26 cellular contexts compared by ENCODE assay signal in the genomic region with DNA sequence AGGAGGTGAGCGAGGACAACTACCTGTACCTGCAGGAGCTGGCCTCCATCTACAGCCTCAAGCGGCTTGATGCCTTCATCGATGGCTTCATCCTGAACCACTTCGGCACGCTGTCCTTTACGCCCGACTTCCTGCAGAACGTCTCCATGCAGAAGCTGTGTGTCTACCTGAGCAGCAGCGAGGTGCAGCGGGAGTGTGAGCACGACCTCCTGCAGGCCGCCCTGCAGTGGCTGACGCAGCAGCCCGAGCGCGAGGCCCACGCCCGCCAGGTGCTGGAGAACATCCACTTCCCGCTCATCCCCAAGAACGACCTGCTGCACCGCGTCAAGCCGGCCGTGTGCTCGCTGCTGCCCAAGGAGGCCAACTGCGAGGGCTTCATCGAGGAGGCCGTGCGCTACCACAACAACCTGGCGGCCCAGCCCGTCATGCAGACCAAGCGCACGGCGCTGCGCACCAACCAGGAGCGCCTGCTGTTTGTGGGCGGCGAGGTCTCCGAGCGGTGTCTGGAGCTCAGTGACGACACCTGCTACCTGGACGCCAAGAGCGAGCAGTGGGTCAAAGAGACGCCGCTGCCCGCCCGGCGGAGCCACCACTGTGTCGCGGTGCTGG. TPM values are rescaled to one million over a fixed set of nuclear protein-coding genes. Genes with fewer than 3 reads are reported as not detected.
DNase-seq lines count a peak whose midpoint lies in the region; ATAC-seq, FAIRE-seq and TF ChIP-seq lines count a peak whose summit lies in the region.
"Had no signal": no experiment of that assay in that cellular context is flagged by ENCODE, and none has a peak within 500 bp of the region (broad histone marks: within the 10 kb centered on the region; RNA-seq: fewer than 3 reads in every experiment).

No MANE protein-coding gene starts in this region.

- TF ChIP-seq EP300 in K562 (IDR thresholded peaks at IDR 0.05; ENCODE audit: low read length): no peak

- H3K9me3 Mint-ChIP-seq in activated naive CD8-positive, alpha-beta T cell treated with anti-CD3 and anti-CD28 coated beads for 36 hours: no peaks in the 10 kb centered on the region
- H3K9me3 Mint-ChIP-seq in activated naive CD8-positive, alpha-beta T cell treated with anti-CD3 and anti-CD28 coated beads, Interleukin-2, amount 50 U/mL, for 24 hours: no peaks in the 10 kb centered on the region
- no peaks in the 10 kb centered on the region for H3K9me3 Mint-ChIP-seq in IgD-negative memory B cell
- no peaks in the 10 kb centered on the region for H3K9me3 Mint-ChIP-seq in stimulated activated memory B cell treated with anti-CD40 and anti-IgM and Interleukin-4, amounts not matched to agents 10 μg/mL and 1 μg/mL and 100 μg/mL, for 72 hours
- H3K9me3 Mint-ChIP-seq: CD8-positive, alpha-beta memory T cell had no signal

- no peak for TF ChIP-seq POLR2A in K562 (conservative IDR thresholded peaks at IDR 0.05)

- WGBS in K562 (ENCODE audit: insufficient coverage, low coverage, missing lambda C conversion rate): 94% methylated on average over 43 of the region's 50 CpGs

- H3K4me2 ChIP-seq in K562 (ENCODE audit: insufficient read depth, low read length): no peak overlapping the region
- H3K4me2 ChIP-seq: A549 had no signal

- peak overlapping the region; percentile 34 for H3K27ac Mint-ChIP-seq in activated naive CD8-positive, alpha-beta T cell treated with anti-CD3 and anti-CD28 coated beads for 36 hours
- H3K27ac Mint-ChIP-seq in activated naive CD8-positive, alpha-beta T cell treated with anti-CD3 and anti-CD28 coated beads, Interleukin-2, amount 50 U/mL, for 24 hours: no peak overlapping the region
- H3K27ac Mint-ChIP-seq in IgD-negative memory B cell: peak overlapping the region in 2 of 3 donors; percentile 35 to 53
- H3K27ac Mint-ChIP-seq in stimulated activated memory B cell treated with anti-CD40 and anti-IgM and Interleukin-4, amounts not matched to agents 10 μg/mL and 1 μg/mL and 100 μg/mL, for 72 hours: peak overlapping the region; percentile 85

- no peaks in the 10 kb centered on the region for H3K79me2 ChIP-seq in K562 (ENCODE audit: control insufficient read depth, insufficient read depth, low read length)

- intact Hi-C loops in K562 (cut with micrococcal nuclease): no loop called here

- no peak for TF ChIP-seq CTCF in K562 (IDR thresholded peaks at IDR 0.05 in 2 of 3, conservative IDR thresholded peaks at IDR 0.05 in 1 of 3; ENCODE audit: insufficient read depth in 2 of 3, low read depth in 1 of 3, low read length in 3 of 3)
- TF ChIP-seq CTCF in RWPE1 (conservative IDR thresholded peaks at IDR 0.05; ENCODE audit: low read depth): no peak

- POLR2A ChIA-PET in K562 (lab: Yijun Ruan, JAX) (interaction anchor here (0.6 kb wide), 1 partner anchor 103 kb away, joined by 4 read pairs; no protein-coding TSS in a partner anchor), RWPE1 (lab: Yijun Ruan, JAX; ENCODE audit: low non-redundant PET) (no interaction called here)

- CTCF ChIA-PET in K562 (lab: Yijun Ruan, JAX; ENCODE audit: low intra/inter-chr PET ratio) (no interaction called here), RWPE1 (lab: Yijun Ruan, JAX) (interaction anchor here (0.6 kb wide), 1 partner anchor 98 kb away, joined by 5 read pairs; no protein-coding TSS in a partner anchor)

- DNase-seq in activated naive CD8-positive, alpha-beta T cell treated with anti-CD3 and anti-CD28 coated beads for 36 hours: no peak
- DNase-seq in activated naive CD8-positive, alpha-beta T cell treated with anti-CD3 and anti-CD28 coated beads, Interleukin-2, amount 50 U/mL, for 24 hours: no peak
- DNase-seq in K562 (ENCODE audit: extremely low read depth in 1 of 4, low spot score in 3 of 4): no peak
- no peak for DNase-seq in RWPE1 (ENCODE audit: low spot score)
- DNase-seq: CD8-positive, alpha-beta memory T cell; DMS 273 treated with DMSO at 0.1 percent for 48 hours; DMS79 treated with DMSO at 0.1 percent for 48 hours; HCEC 1CT; Kasumi-1; NCI-H1092 treated with DMSO at 0.1 percent for 48 hours; NCI-H146; NCI-H1930; NCI-H446 treated with DMSO at 0.1 percent for 48 hours; NCI-H526; NCI-H82; NK-92 treated with Interleukin-12 subunit alpha and Interleukin-12 subunit beta, amount 100 ng/mL, for 24 hours; RPMI8226; SHP77 had no signal

- no peak overlapping the region for H3K27ac ChIP-seq in K562 (ENCODE audit: extremely low read depth, low read depth, low read length)
- no peak overlapping the region for H3K27ac ChIP-seq in RWPE1
- H3K27ac ChIP-seq: A549, C4-2B had no signal

- no peak for TF ChIP-seq RAD21 in K562 (CRISPR knock-in tag; conservative IDR thresholded peaks at IDR 0.05 in 1 of 2, IDR thresholded peaks at IDR 0.05 in 1 of 2)

- peaks cover 81% of the 10 kb centered on the region for H3K36me3 ChIP-seq in K562 (ENCODE audit: control insufficient read depth, insufficient read depth, low read length)

- ATAC-seq in activated naive CD8-positive, alpha-beta T cell treated with anti-CD3 and anti-CD28 coated beads, Interleukin-2, amount 50 U/mL, for 24 hours: no peak
- ATAC-seq in K562 (no peak), HG02884 (IDR thresholded peaks at IDR 0.05; ENCODE audit: unreplicated experiment) (no peak)
- ATAC-seq in stimulated activated memory B cell treated with anti-CD40 and anti-IgM and Interleukin-4, amounts not matched to agents 10 μg/mL and 1 μg/mL and 100 μg/mL, for 72 hours: no peak
- ATAC-seq: A549 had no signal

- H2AFZ ChIP-seq in K562 (ENCODE audit: low read depth, low read length): no peak overlapping the region

- no TSS peak for BruUV-seq in K562 (replicated peaks; lab: Mats Ljungman, UMichigan)

- no peak overlapping the region for H3K9ac ChIP-seq in K562 (ENCODE audit: insufficient read depth in 1 of 2, low read depth in 2 of 2, low read length in 2 of 2)

- no peaks in the 10 kb centered on the region for H3K9me1 ChIP-seq in K562 (ENCODE audit: control insufficient read depth, insufficient read depth, low read length)

- H3K36me3 Mint-ChIP-seq in activated naive CD8-positive, alpha-beta T cell treated with anti-CD3 and anti-CD28 coated beads for 36 hours: peaks cover 29% of the 10 kb centered on the region
- H3K36me3 Mint-ChIP-seq in activated naive CD8-positive, alpha-beta T cell treated with anti-CD3 and anti-CD28 coated beads, Interleukin-2, amount 50 U/mL, for 24 hours (ENCODE audit: low read depth): peaks cover 35% of the 10 kb centered on the region
- H3K36me3 Mint-ChIP-seq in IgD-negative memory B cell: peaks cover 8% of the 10 kb centered on the region
- peaks cover 82% of the 10 kb centered on the region for H3K36me3 Mint-ChIP-seq in stimulated activated memory B cell treated with anti-CD40 and anti-IgM and Interleukin-4, amounts not matched to agents 10 μg/mL and 1 μg/mL and 100 μg/mL, for 72 hours

- H3K27me3 ChIP-seq in K562 (ENCODE audit: control insufficient read depth in 2 of 2, insufficient read depth in 2 of 2, low read length in 2 of 2): no peaks in the 10 kb centered on the region

- no peaks in the 10 kb centered on the region for H3K9me3 ChIP-seq in K562 (replicated peaks; ENCODE audit: control insufficient read depth, insufficient read depth, low read depth, low read length)
- H3K9me3 ChIP-seq: A549 had no signal

- no peaks in the 10 kb centered on the region for H3K27me3 Mint-ChIP-seq in activated naive CD8-positive, alpha-beta T cell treated with anti-CD3 and anti-CD28 coated beads for 36 hours
- H3K27me3 Mint-ChIP-seq in activated naive CD8-positive, alpha-beta T cell treated with anti-CD3 and anti-CD28 coated beads, Interleukin-2, amount 50 U/mL, for 24 hours: no peaks in the 10 kb centered on the region
- no peaks in the 10 kb centered on the region for H3K27me3 Mint-ChIP-seq in IgD-negative memory B cell
- no peaks in the 10 kb centered on the region for H3K27me3 Mint-ChIP-seq in stimulated activated memory B cell treated with anti-CD40 and anti-IgM and Interleukin-4, amounts not matched to agents 10 μg/mL and 1 μg/mL and 100 μg/mL, for 72 hours
- H3K27me3 Mint-ChIP-seq: CD8-positive, alpha-beta memory T cell had no signal

- H3K4me1 ChIP-seq in K562 (replicated peaks in 1 of 2; ENCODE audit: control insufficient read depth in 2 of 2, insufficient read depth in 2 of 2, low read length in 2 of 2): peaks cover 0 to 4% of the 10 kb centered on the region in 2 experiments; a peak in 1 of 5 replicates
- H3K4me1 ChIP-seq: A549 had no signal

- peaks cover 13% of the 10 kb centered on the region; the same call in 1 of the 2 replicates for H4K20me1 ChIP-seq in K562 (replicated peaks; ENCODE audit: control insufficient read depth, insufficient read depth, low read length)

- H3K4me3 Mint-ChIP-seq in activated naive CD8-positive, alpha-beta T cell treated with anti-CD3 and anti-CD28 coated beads for 36 hours: no peak overlapping the region
- no peak overlapping the region for H3K4me3 Mint-ChIP-seq in activated naive CD8-positive, alpha-beta T cell treated with anti-CD3 and anti-CD28 coated beads, Interleukin-2, amount 50 U/mL, for 24 hours
- H3K4me3 Mint-ChIP-seq in IgD-negative memory B cell: peak overlapping the region in 3 of 4 donors; percentile 48 to 55 (median 49)
- no peak overlapping the region for H3K4me3 Mint-ChIP-seq in stimulated activated memory B cell treated with anti-CD40 and anti-IgM and Interleukin-4, amounts not matched to agents 10 μg/mL and 1 μg/mL and 100 μg/mL, for 72 hours

- in situ Hi-C loops in K562 (cut with MboI): no loop called here

- no peak for FAIRE-seq in K562 (lab: Jason Lieb, UNC)
- FAIRE-seq: A549, GM12892, GM19239, H1 had no signal

- H3K4me3 ChIP-seq in K562: no peak overlapping the region
- H3K4me3 ChIP-seq: A549 had no signal

- H3K4me1 Mint-ChIP-seq in activated naive CD8-positive, alpha-beta T cell treated with anti-CD3 and anti-CD28 coated beads for 36 hours: peaks cover 37% of the 10 kb centered on the region
- peaks cover 28% of the 10 kb centered on the region for H3K4me1 Mint-ChIP-seq in activated naive CD8-positive, alpha-beta T cell treated with anti-CD3 and anti-CD28 coated beads, Interleukin-2, amount 50 U/mL, for 24 hours
- H3K4me1 Mint-ChIP-seq in IgD-negative memory B cell: peaks cover 9 to 20% (median 15%) of the 10 kb centered on the region in 3 donors
- H3K4me1 Mint-ChIP-seq in stimulated activated memory B cell treated with anti-CD40 and anti-IgM and Interleukin-4, amounts not matched to agents 10 μg/mL and 1 μg/mL and 100 μg/mL, for 72 hours: peaks cover 29% of the 10 kb centered on the region

RNA-seq across cellular contexts. Expression of a gene that starts 9.0 kb away (rescaled TPM):
- 10 to 100 TPM; 32.6 to 34.8 TPM for total RNA-seq in activated naive CD8-positive, alpha-beta T cell treated with anti-CD3 and anti-CD28 coated beads for 36 hours
- polyA plus RNA-seq in IgD-negative memory B cell (34.1 TPM), K562 (2011; rRNA removed) (25.6 and 34.8 TPM in 2 replicates), K562 (2014; fragmentation: Illumina TruSeq; extraction: Trizol) (16.5 and 20.7 TPM in 2 replicates), K562 (2014; fragmentation: Nextera tagmentation; extraction: Ambion mirVana) (1 to 10 TPM; 2.1 to 2.5 TPM), K562 (2014; rRNA removed) (25.4 and 30.1 TPM in 2 replicates)
- 52.2 and 130 TPM in 2 replicates for total RNA-seq in K562 (2011; cell fraction: chromatin; rRNA removed; ENCODE audit: low replicate concordance)
- 84.1 and 104 TPM in 2 replicates for total RNA-seq in K562 (2011; cell fraction: nucleolus; rRNA removed)
- 79.9 and 86.4 TPM in 2 replicates for total RNA-seq in K562 (2011; cell fraction: nucleoplasm; rRNA removed)
- total RNA-seq in K562 (2014; rRNA removed) (30.6 and 40.4 TPM in 2 replicates), K562 (2014; rRNA removed; fragmentation: Illumina TruSeq; extraction: Trizol) (15.5 and 16.6 TPM in 2 replicates), K562 (2015; rRNA removed; fragmentation: Illumina TruSeq; extraction: Trizol) (18.5 and 21.1 TPM in 2 replicates), K562 (2021) (48.6 and 51.2 TPM in 2 replicates)
- 33.1 and 49.1 TPM in 2 replicates for polyA plus RNA-seq in K562 (2011; cell fraction: cytosol; rRNA removed)
- polyA plus RNA-seq in K562 (2011; cell fraction: nucleus; rRNA removed): 59.7 and 85.8 TPM in 2 replicates
- 22.4 and 33.6 TPM in 2 replicates for polyA plus RNA-seq in K562 (2012)
- 31.9 and 39.3 TPM in 2 replicates for polyA minus RNA-seq in K562 (2011; rRNA and poly(A)+ RNA removed)
- polyA minus RNA-seq in K562 (2011; cell fraction: cytosol; rRNA and poly(A)+ RNA removed): 43.7 and 62.8 TPM in 2 replicates
- 33.7 and 40.1 TPM in 2 replicates for polyA minus RNA-seq in K562 (2011; cell fraction: nucleus; rRNA and poly(A)+ RNA removed)

RNA-seq across cellular contexts. Expression of a gene that starts 39.5 kb away (rescaled TPM):
- total RNA-seq in activated naive CD8-positive, alpha-beta T cell treated with anti-CD3 and anti-CD28 coated beads for 36 hours: 100 to 1,000 TPM; 588 to 605 TPM
- 725 TPM for polyA plus RNA-seq in IgD-negative memory B cell
- 27.5 and 42.5 TPM in 2 replicates for total RNA-seq in K562 (2011; cell fraction: chromatin; rRNA removed; ENCODE audit: low replicate concordance)
- 32.2 and 34.5 TPM in 2 replicates for total RNA-seq in K562 (2011; cell fraction: nucleolus; rRNA removed)
- 35.0 and 39.8 TPM in 2 replicates for total RNA-seq in K562 (2011; cell fraction: nucleoplasm; rRNA removed)
- total RNA-seq in K562 (2014; rRNA removed): 117 and 145 TPM in 2 replicates
- 49.5 and 60.5 TPM in 2 replicates for total RNA-seq in K562 (2014; rRNA removed; fragmentation: Illumina TruSeq; extraction: Trizol)
- 71.8 and 72.5 TPM in 2 replicates for total RNA-seq in K562 (2015; rRNA removed; fragmentation: Illumina TruSeq; extraction: Trizol)
- 185 and 186 TPM in 2 replicates for total RNA-seq in K562 (2021)
- polyA plus RNA-seq in K562 (2011; rRNA removed): 33.9 and 39.4 TPM in 2 replicates
- 54.4 and 79.1 TPM in 2 replicates for polyA plus RNA-seq in K562 (2011; cell fraction: cytosol; rRNA removed)
- 33.5 and 46.0 TPM in 2 replicates for polyA plus RNA-seq in K562 (2011; cell fraction: nucleus; rRNA removed)
- polyA plus RNA-seq in K562 (2012): 111 and 131 TPM in 2 replicates
- 161 TPM in 2 replicates for polyA plus RNA-seq in K562 (2014; fragmentation: Illumina TruSeq; extraction: Trizol)
- 10 to 100 TPM; 27.7 to 33.4 TPM for polyA plus RNA-seq in K562 (2014; fragmentation: Nextera tagmentation; extraction: Ambion mirVana)
- polyA plus RNA-seq in K562 (2014; rRNA removed): 91.2 and 100 TPM in 2 replicates
- polyA minus RNA-seq in K562 (2011; rRNA and poly(A)+ RNA removed): 21.2 and 25.2 TPM in 2 replicates
- 32.1 and 32.6 TPM in 2 replicates for polyA minus RNA-seq in K562 (2011; cell fraction: cytosol; rRNA and poly(A)+ RNA removed)
- 15.1 and 19.7 TPM in 2 replicates for polyA minus RNA-seq in K562 (2011; cell fraction: nucleus; rRNA and poly(A)+ RNA removed)

RNA-seq across cellular contexts. Expression of a gene that starts 42.5 kb away (rescaled TPM):
- 100 to 1,000 TPM; 148 to 151 TPM for total RNA-seq in activated naive CD8-positive, alpha-beta T cell treated with anti-CD3 and anti-CD28 coated beads for 36 hours
- 95.8 TPM for polyA plus RNA-seq in IgD-negative memory B cell
- total RNA-seq in K562 (2011; cell fraction: chromatin; rRNA removed; ENCODE audit: low replicate concordance): 154 and 338 TPM in 2 replicates
- total RNA-seq in K562 (2011; cell fraction: nucleolus; rRNA removed): 84.7 and 99.0 TPM in 2 replicates
- total RNA-seq in K562 (2011; cell fraction: nucleoplasm; rRNA removed): 165 and 228 TPM in 2 replicates
- total RNA-seq in K562 (2014; rRNA removed): 78.1 and 96.9 TPM in 2 replicates
- total RNA-seq in K562 (2014; rRNA removed; fragmentation: Illumina TruSeq; extraction: Trizol): 116 and 129 TPM in 2 replicates
- total RNA-seq in K562 (2015; rRNA removed; fragmentation: Illumina TruSeq; extraction: Trizol): 113 and 121 TPM in 2 replicates
- 166 and 171 TPM in 2 replicates for total RNA-seq in K562 (2021)
- polyA plus RNA-seq in K562 (2011; rRNA removed): 130 and 174 TPM in 2 replicates
- 147 and 220 TPM in 2 replicates for polyA plus RNA-seq in K562 (2011; cell fraction: cytosol; rRNA removed)
- 170 and 240 TPM in 2 replicates for polyA plus RNA-seq in K562 (2011; cell fraction: nucleus; rRNA removed)
- 98.9 and 130 TPM in 2 replicates for polyA plus RNA-seq in K562 (2012)
- 161 and 197 TPM in 2 replicates for polyA plus RNA-seq in K562 (2014; fragmentation: Illumina TruSeq; extraction: Trizol)
- polyA plus RNA-seq in K562 (2014; fragmentation: Nextera tagmentation; extraction: Ambion mirVana): 10 to 100 TPM; 61.7 to 61.9 TPM
- 87.2 and 93.2 TPM in 2 replicates for polyA plus RNA-seq in K562 (2014; rRNA removed)
- 228 and 275 TPM in 2 replicates for polyA minus RNA-seq in K562 (2011; rRNA and poly(A)+ RNA removed)
- 118 and 134 TPM in 2 replicates for polyA minus RNA-seq in K562 (2011; cell fraction: cytosol; rRNA and poly(A)+ RNA removed)
- 62.6 and 87.9 TPM in 2 replicates for polyA minus RNA-seq in K562 (2011; cell fraction: nucleus; rRNA and poly(A)+ RNA removed)

Comparison
In these comparisons a context has a peak if more than half of its experiments do, and no peak if none do; other contexts are left out.
1. H3K4me3 Mint-ChIP-seq: peak in IgD-negative memory B cell (3 of 4); none in activated naive CD8-positive, alpha-beta T cell treated with anti-CD3 and anti-CD28 coated beads for 36 hours (single experiment), activated naive CD8-positive, alpha-beta T cell treated with anti-CD3 and anti-CD28 coated beads, Interleukin-2, amount 50 U/mL, for 24 hours (single experiment) and stimulated activated memory B cell treated with anti-CD40 and anti-IgM and Interleukin-4, amounts not matched to agents 10 μg/mL and 1 μg/mL and 100 μg/mL, for 72 hours (single experiment).